In genomic region chr2:39550701-39551285, GRCh38 we compare ENCODE assay signal across 16 cellular contexts.
DNase-seq lines count a peak whose midpoint lies in the region; ATAC-seq, FAIRE-seq and TF ChIP-seq lines count a peak whose summit lies in the region.
"Had no signal": no experiment of that assay in that cellular context is flagged by ENCODE, and none has a peak within 500 bp of the region (broad histone marks: within the 10 kb centered on the region; RNA-seq: fewer than 3 reads in every experiment).

No MANE protein-coding gene starts in this region.

- no peaks in the 10 kb centered on the region for H3K4me1 Mint-ChIP-seq in activated CD8-positive, alpha-beta T cell treated with anti-CD3 and anti-CD28 coated beads, Interleukin-2, amount 10 ng/mL, durations not matched to agents 7 days and 5 days (ENCODE audit: low read depth)
- peaks cover 3 to 5% of the 10 kb centered on the region in 2 experiments; a peak in 3 of 4 replicates for H3K4me1 Mint-ChIP-seq in H9
- H3K4me1 Mint-ChIP-seq: activated CD4-positive, alpha-beta memory T cell treated with anti-CD3 and anti-CD28 coated beads, Interleukin-2, amount 10 ng/mL, durations not matched to agents 7 days and 5 days had no signal

- H3K79me2 ChIP-seq in K562 (ENCODE audit: control insufficient read depth, insufficient read depth, low read length) (no peaks in the 10 kb centered on the region), H9 (ENCODE audit: insufficient read depth, low read length) (no peaks in the 10 kb centered on the region)

- no peaks in the 10 kb centered on the region for H3K23me2 ChIP-seq in H9 (ENCODE audit: insufficient read length, low read depth, low read length, poor library complexity, severe bottlenecking)

- H3K27ac ChIP-seq in C4-2B (0 out of 2 replicates have a peak overlapping the region, but pooled peaks have one; percentile 34), K562 (ENCODE audit: extremely low read depth, low read depth, low read length) (no peak overlapping the region), H9 (ENCODE audit: insufficient read length, low read depth, low read length) (no peak overlapping the region)
- H3K27ac ChIP-seq: foreskin keratinocyte had no signal

- no peaks in the 10 kb centered on the region for H3K27me3 ChIP-seq in K562 (ENCODE audit: control insufficient read depth in 2 of 2, insufficient read depth in 2 of 2, low read length in 2 of 2)
- H3K27me3 ChIP-seq in H9 (ENCODE audit: insufficient read depth, low read length): no peaks in the 10 kb centered on the region
- H3K27me3 ChIP-seq: foreskin keratinocyte, spleen had no signal

- CTCF ChIA-PET in K562 (lab: Yijun Ruan, JAX; ENCODE audit: low intra/inter-chr PET ratio): no interaction called here
- CTCF ChIA-PET in activated CD8-positive, alpha-beta T cell treated with anti-CD3 and anti-CD28 coated beads, Interleukin-2, amount 10 ng/mL, durations not matched to agents 7 days and 5 days (lab: Charles Lee): no interaction called here

- no peak overlapping the region for H3K23ac ChIP-seq in H9 (ENCODE audit: insufficient read length, low read depth, low read length)

- H3K79me1 ChIP-seq in H9 (ENCODE audit: insufficient read depth, low read depth, low read length, poor library complexity, severe bottlenecking): no peaks in the 10 kb centered on the region

- H3K18ac ChIP-seq in H9 (ENCODE audit: insufficient read length, low read depth, low read length): no peak overlapping the region

- DNase-seq in HuH-7.5 (ENCODE audit: low spot score): peak; percentile 32
- no peak for DNase-seq in K562 (ENCODE audit: extremely low read depth in 1 of 4, low spot score in 3 of 4)
- no peak for DNase-seq in left colon
- no peak for DNase-seq in activated CD8-positive, alpha-beta T cell treated with anti-CD3 and anti-CD28 coated beads, Interleukin-2, amount 10 ng/mL, durations not matched to agents 7 days and 5 days
- no peak for DNase-seq in H9
- DNase-seq: activated CD4-positive, alpha-beta memory T cell treated with anti-CD3 and anti-CD28 coated beads, Interleukin-2, amount 10 ng/mL, durations not matched to agents 7 days and 5 days; activated effector memory CD4-positive, alpha-beta T cell treated with Interleukin-2 at 50 U/mL for 16 hours; effector CD4-positive, alpha-beta T cell; foreskin keratinocyte; NCI-H2081 treated with DMSO at 0.1 percent for 48 hours; NCI-H774; SHP77 treated with DMSO at 0.1 percent for 48 hours; spleen had no signal

- H3K4me2 ChIP-seq in K562 (ENCODE audit: insufficient read depth, low read length) (no peak overlapping the region), H9 (ENCODE audit: insufficient read depth, insufficient read length, low read length) (no peak overlapping the region)

- POLR2A ChIA-PET in K562 (lab: Yijun Ruan, JAX): no interaction called here
- POLR2A ChIA-PET in activated CD8-positive, alpha-beta T cell treated with anti-CD3 and anti-CD28 coated beads, Interleukin-2, amount 10 ng/mL, durations not matched to agents 7 days and 5 days (lab: Charles Lee): no interaction called here

- H4K91ac ChIP-seq in H9 (ENCODE audit: insufficient read length, low read depth, low read length): no peak overlapping the region

- H3T11ph ChIP-seq in H9 (ENCODE audit: low read length): no peak overlapping the region

- no peak overlapping the region for H3K4me3 Mint-ChIP-seq in activated CD8-positive, alpha-beta T cell treated with anti-CD3 and anti-CD28 coated beads, Interleukin-2, amount 10 ng/mL, durations not matched to agents 7 days and 5 days
- no peak overlapping the region for H3K4me3 Mint-ChIP-seq in H9
- H3K4me3 Mint-ChIP-seq: activated CD4-positive, alpha-beta memory T cell treated with anti-CD3 and anti-CD28 coated beads, Interleukin-2, amount 10 ng/mL, durations not matched to agents 7 days and 5 days had no signal

- H3K4me1 ChIP-seq in K562 (replicated peaks in 1 of 2; ENCODE audit: control insufficient read depth in 2 of 2, insufficient read depth in 2 of 2, low read length in 2 of 2): peaks cover 0 to 14% of the 10 kb centered on the region in 2 experiments; a peak in 2 of 5 replicates
- no peaks in the 10 kb centered on the region; the same call in 1 of the 2 replicates for H3K4me1 ChIP-seq in H9 (ENCODE audit: insufficient read depth, low read length)

- no peaks in the 10 kb centered on the region for H3K27me3 Mint-ChIP-seq in activated CD8-positive, alpha-beta T cell treated with anti-CD3 and anti-CD28 coated beads, Interleukin-2, amount 10 ng/mL, durations not matched to agents 7 days and 5 days (ENCODE audit: low read depth)
- no peaks in the 10 kb centered on the region for H3K27me3 Mint-ChIP-seq in H9 (ENCODE audit: low read depth)

- H3K9me1 ChIP-seq in K562 (ENCODE audit: control insufficient read depth, insufficient read depth, low read length): no peaks in the 10 kb centered on the region

- no peaks in the 10 kb centered on the region for H3K36me3 ChIP-seq in K562 (ENCODE audit: control insufficient read depth, insufficient read depth, low read length)
- H3K36me3 ChIP-seq: spleen had no signal

- WGBS in K562 (ENCODE audit: insufficient coverage, low coverage, missing lambda C conversion rate): 52% methylated on average over 4 of the region's 4 CpGs
- no CpG with 5 or more reads among the region's 4 CpGs for WGBS in H9 (ENCODE audit: extremely low coverage, insufficient read length, low lambda C conversion rate)

- TF ChIP-seq EP300 in K562 (IDR thresholded peaks at IDR 0.05; ENCODE audit: low read length): no peak

- no peak overlapping the region for H3K56ac ChIP-seq in H9 (ENCODE audit: insufficient read length, low read depth, low read length)

- H3K14ac ChIP-seq in H9 (ENCODE audit: insufficient read depth, low read length): no peak overlapping the region

- H2BK5ac ChIP-seq in H9 (ENCODE audit: insufficient read length, low read length): no peak overlapping the region

- intact Hi-C loops in K562 (cut with micrococcal nuclease): no loop called here
- intact Hi-C loops in left colon (cut with DNase I, micrococcal nuclease): no loop called here

- no peaks in the 10 kb centered on the region for H3K9me3 Mint-ChIP-seq in activated CD8-positive, alpha-beta T cell treated with anti-CD3 and anti-CD28 coated beads, Interleukin-2, amount 10 ng/mL, durations not matched to agents 7 days and 5 days (ENCODE audit: insufficient read depth)
- peaks cover 0 to 3% of the 10 kb centered on the region in 2 experiments; a peak in 1 of 5 replicates for H3K9me3 Mint-ChIP-seq in H9
- H3K9me3 Mint-ChIP-seq: activated CD4-positive, alpha-beta memory T cell treated with anti-CD3 and anti-CD28 coated beads, Interleukin-2, amount 10 ng/mL, durations not matched to agents 7 days and 5 days had no signal

- H2BK120ac ChIP-seq in H9 (ENCODE audit: low read depth, low read length, poor library complexity, severe bottlenecking): no peak overlapping the region

- H3K27ac Mint-ChIP-seq in activated CD8-positive, alpha-beta T cell treated with anti-CD3 and anti-CD28 coated beads, Interleukin-2, amount 10 ng/mL, durations not matched to agents 7 days and 5 days: no peak overlapping the region
- H3K27ac Mint-ChIP-seq in H9: no peak overlapping the region; a peak in 1 of 7 replicates
- H3K27ac Mint-ChIP-seq: activated CD4-positive, alpha-beta memory T cell treated with anti-CD3 and anti-CD28 coated beads, Interleukin-2, amount 10 ng/mL, durations not matched to agents 7 days and 5 days had no signal

- H2AK5ac ChIP-seq in H9 (ENCODE audit: insufficient read length, low read length): no peak overlapping the region

- TF ChIP-seq POLR2A in K562 (conservative IDR thresholded peaks at IDR 0.05): no peak

- no peak overlapping the region for H2BK20ac ChIP-seq in H9 (ENCODE audit: low read depth, low read length, poor library complexity, severe bottlenecking)

- no peak overlapping the region for H4K8ac ChIP-seq in H9 (replicated peaks; ENCODE audit: insufficient read length, low read depth, low read length)

- no peak for TF ChIP-seq CTCF in C4-2B (conservative IDR thresholded peaks at IDR 0.05)
- TF ChIP-seq CTCF in K562 (IDR thresholded peaks at IDR 0.05 in 2 of 3, conservative IDR thresholded peaks at IDR 0.05 in 1 of 3; ENCODE audit: insufficient read depth in 2 of 3, low read depth in 1 of 3, low read length in 3 of 3): no peak
- no peak for TF ChIP-seq CTCF in H9 (conservative IDR thresholded peaks at IDR 0.05)

- H2BK12ac ChIP-seq in H9 (ENCODE audit: insufficient read length, low read depth, low read length): no peak overlapping the region

- H2AFZ ChIP-seq in K562 (ENCODE audit: low read depth, low read length): no peak overlapping the region; the same call in 1 of the 2 replicates
- no peak overlapping the region for H2AFZ ChIP-seq in H9 (ENCODE audit: low read length)

- no peaks in the 10 kb centered on the region for H4K20me1 ChIP-seq in K562 (replicated peaks; ENCODE audit: control insufficient read depth, insufficient read depth, low read length)
- H4K20me1 ChIP-seq in H9 (ENCODE audit: control insufficient read depth, insufficient read depth, insufficient read length): no peaks in the 10 kb centered on the region

- FAIRE-seq in K562 (lab: Jason Lieb, UNC): no peak

- H3K4ac ChIP-seq in H9 (ENCODE audit: low read depth, low read length): no peak overlapping the region

- in situ Hi-C loops in K562 (cut with MboI): no loop called here

- no peak overlapping the region for H3K4me3 ChIP-seq in K562
- H3K4me3 ChIP-seq: spleen had no signal

- TF ChIP-seq RAD21 in K562 (CRISPR knock-in tag; conservative IDR thresholded peaks at IDR 0.05 in 1 of 2, IDR thresholded peaks at IDR 0.05 in 1 of 2): no peak

- H3K9ac ChIP-seq in K562 (ENCODE audit: insufficient read depth in 1 of 2, low read depth in 2 of 2, low read length in 2 of 2) (no peak overlapping the region), H9 (ENCODE audit: extremely low read depth, insufficient read length, low read length) (no peak overlapping the region)

- H3K36me3 Mint-ChIP-seq in activated CD8-positive, alpha-beta T cell treated with anti-CD3 and anti-CD28 coated beads, Interleukin-2, amount 10 ng/mL, durations not matched to agents 7 days and 5 days (ENCODE audit: low read depth): no peaks in the 10 kb centered on the region
- no peaks in the 10 kb centered on the region; a peak in 1 of 7 replicates for H3K36me3 Mint-ChIP-seq in H9 (ENCODE audit: insufficient read depth in 1 of 3, low read depth in 3 of 3)

- H3K9me3 ChIP-seq in K562 (replicated peaks; ENCODE audit: control insufficient read depth, insufficient read depth, low read depth, low read length) (no peaks in the 10 kb centered on the region), H9 (ENCODE audit: control insufficient read depth, low read depth, low read length) (no peaks in the 10 kb centered on the region)

- BruUV-seq in K562 (replicated peaks; lab: Mats Ljungman, UMichigan): no TSS peak

- peak; percentile 23; the same call in 2 of the 3 replicates for ATAC-seq in K562
- peak; percentile 89 for ATAC-seq in left colon
- no peak for ATAC-seq in activated CD8-positive, alpha-beta T cell treated with anti-CD3 and anti-CD28 coated beads, Interleukin-2, amount 10 ng/mL, durations not matched to agents 7 days and 5 days
- no peak for ATAC-seq in activated CD4-positive, CD25-positive, alpha-beta regulatory T cell treated with anti-CD3 and anti-CD28 coated beads, Interleukin-2, amount 50 U/mL, for 24 hours
- ATAC-seq in GM21619 (IDR thresholded peaks at IDR 0.05; ENCODE audit: unreplicated experiment): no peak
- ATAC-seq: foreskin keratinocyte had no signal

- H4K5ac ChIP-seq in H9 (ENCODE audit: insufficient read length, low read depth, low read length): no peak overlapping the region

- no peak overlapping the region for H2BK15ac ChIP-seq in H9 (ENCODE audit: low read depth, low read length)

Comparison
In these comparisons a context has a peak if more than half of its experiments do, and no peak if none do; other contexts are left out.
1. ATAC-seq: peak in K562 (single experiment) and left colon (single experiment); none in activated CD8-positive, alpha-beta T cell treated with anti-CD3 and anti-CD28 coated beads, Interleukin-2, amount 10 ng/mL, durations not matched to agents 7 days and 5 days (single experiment), activated CD4-positive, CD25-positive, alpha-beta regulatory T cell treated with anti-CD3 and anti-CD28 coated beads, Interleukin-2, amount 50 U/mL, for 24 hours (0 of 2) and GM21619 (single experiment).